ENCODE assay signal across 16 cellular contexts in genomic region chr10:69403519-69403918, GRCh38. TPM values are rescaled to one million over a fixed set of nuclear protein-coding genes. Genes with fewer than 3 reads are reported as not detected.
DNase-seq lines count a peak whose midpoint lies in the region; FAIRE-seq and TF ChIP-seq lines count a peak whose summit lies in the region.
"Had no signal": no experiment of that assay in that cellular context is flagged by ENCODE, and none has a peak within 500 bp of the region (broad histone marks: within the 10 kb centered on the region; RNA-seq: fewer than 3 reads in every experiment).

No MANE protein-coding gene starts in this region.

- H4K20me1 ChIP-seq in endothelial cell of umbilical vein (replicated peaks; ENCODE audit: control insufficient read depth, extremely low read depth, insufficient read depth, low read length) (no peaks in the 10 kb centered on the region), osteoblast (ENCODE audit: insufficient read depth, low read length) (peaks cover under 1% of the 10 kb centered on the region)

- TF ChIP-seq POLR2A in endothelial cell of umbilical vein (IDR thresholded peaks at IDR 0.05; ENCODE audit: low read depth, low read length) = no peak

- H3K9me1 ChIP-seq in endothelial cell of umbilical vein (replicated peaks; ENCODE audit: control insufficient read depth, extremely low read depth, insufficient read depth, low read length) = no peaks in the 10 kb centered on the region

- no peaks in the 10 kb centered on the region for H3K9me3 ChIP-seq in endothelial cell of umbilical vein (replicated peaks; ENCODE audit: control insufficient read depth, insufficient read depth, low read length)
- H3K9me3 ChIP-seq in osteoblast (ENCODE audit: low read depth, low read length) = no peaks in the 10 kb centered on the region
- H3K9me3 ChIP-seq: adrenal gland had no signal

- H3K79me2 ChIP-seq in endothelial cell of umbilical vein (ENCODE audit: control insufficient read depth, insufficient read depth, low read length) (no peaks in the 10 kb centered on the region), osteoblast (ENCODE audit: insufficient read depth, low read length) (peaks cover 9% of the 10 kb centered on the region)

- intact Hi-C loops in endothelial cell of umbilical vein (cut with micrococcal nuclease) = no loop called here

- H3K27ac ChIP-seq in endothelial cell of umbilical vein (ENCODE audit: insufficient read depth, low read depth, low read length) = no peak overlapping the region
- H3K27ac ChIP-seq in osteoblast (ENCODE audit: low read depth, low read length) = peak overlapping the region; percentile 60
- H3K27ac ChIP-seq: adrenal gland had no signal

- H3K36me3 ChIP-seq in endothelial cell of umbilical vein (ENCODE audit: control insufficient read depth in 2 of 2, extremely low read depth in 1 of 2, insufficient read depth in 2 of 2, low read length in 2 of 2) = peaks cover 6 to 13% of the 10 kb centered on the region in 2 experiments
- peaks cover 36% of the 10 kb centered on the region for H3K36me3 ChIP-seq in osteoblast (ENCODE audit: insufficient read depth, low read length)

- FAIRE-seq in endothelial cell of umbilical vein (lab: Jason Lieb, UNC) = peak; percentile 82
- FAIRE-seq: HepG2 had no signal

- dilution Hi-C loops in endothelial cell of umbilical vein (cut with MboI; ENCODE audit: extremely low pct_ligation_motif_present, low sequenced_read_pairs) = no loop called here

- H3K4me2 ChIP-seq in endothelial cell of umbilical vein (ENCODE audit: insufficient read depth, low read length) (no peak overlapping the region), osteoblast (ENCODE audit: insufficient read depth, low read length) (peak overlapping the region; percentile 31)

- H3K27me3 ChIP-seq in endothelial cell of umbilical vein (ENCODE audit: control insufficient read depth in 2 of 2, insufficient read depth in 2 of 2, low read length in 2 of 2) (no peaks in the 10 kb centered on the region), osteoblast (ENCODE audit: insufficient read depth, low read length) (no peaks in the 10 kb centered on the region)
- H3K27me3 ChIP-seq: adrenal gland had no signal

- no peak overlapping the region for H3K4me3 ChIP-seq in endothelial cell of umbilical vein (replicated peaks in 1 of 3; ENCODE audit: insufficient read depth in 1 of 3, low read depth in 1 of 3, low read length in 3 of 3)
- H3K4me3 ChIP-seq in osteoblast (ENCODE audit: insufficient read depth, low read length) = no peak overlapping the region
- H3K4me3 ChIP-seq: adrenal gland had no signal

- peaks cover 6% of the 10 kb centered on the region for H3K4me1 ChIP-seq in endothelial cell of umbilical vein (ENCODE audit: control insufficient read depth, extremely low read depth, insufficient read depth, low read length)
- H3K4me1 ChIP-seq in osteoblast (ENCODE audit: insufficient read depth, low read length) = peaks cover 39% of the 10 kb centered on the region

- CTCF ChIA-PET in endothelial cell of umbilical vein (lab: Charles Lee) = interaction anchor here (0.6 to 4.1 kb wide), 9 partner anchors 10 to 423 kb away, joined by 3 to 21 read pairs (median 3); partner anchors contain the start of gene HKDC1

- no peak for TF ChIP-seq CTCF in endothelial cell of umbilical vein (IDR thresholded peaks at IDR 0.05; ENCODE audit: extremely low read depth in 1 of 2, insufficient read depth in 1 of 2, low read depth in 1 of 2, low read length in 2 of 2)
- no peak for TF ChIP-seq CTCF in osteoblast (IDR thresholded peaks at IDR 0.05; ENCODE audit: extremely low read depth, low read depth, low read length)

- POLR2A ChIA-PET in endothelial cell of umbilical vein (lab: Charles Lee) = no interaction called here

- BruUV-seq in endothelial cell of umbilical vein (replicated peaks; lab: Mats Ljungman, UMichigan) = no TSS peak

- DNase-seq in CD1c-positive myeloid dendritic cell (ENCODE audit: extremely low spot score) (peak; percentile 66), NAMALWA (ENCODE audit: low spot score) (peak; percentile 17), endothelial cell of umbilical vein (ENCODE audit: low read depth, low spot score) (peak; percentile 66), osteoblast (ENCODE audit: insufficient read length, low spot score, missing footprints) (peak; percentile 98), NCI-H510A treated with DMSO at 0.1 percent for 48 hours (lab: John Stamatoyannopoulos, UW) (no peak), COLO668 (lab: John Stamatoyannopoulos, UW; ENCODE audit: unreplicated experiment) (no peak), KG1 (lab: John Stamatoyannopoulos, UW) (no peak), NOMO-1 treated with dmso at 0.1 percent for 144 hours (lab: John Stamatoyannopoulos, UW; ENCODE audit: unreplicated experiment) (no peak)
- DNase-seq: activated CD4-positive, alpha-beta T cell treated with anti-CD3 and anti-CD28 coated beads for 48 hours; adrenal gland; DND-41; H7; NK-92 treated with Interleukin-12 subunit alpha and Interleukin-12 subunit beta, amount 100 ng/mL, for 24 hours; SHP77 had no signal

- no peak overlapping the region for H3K9ac ChIP-seq in endothelial cell of umbilical vein (replicated peaks; ENCODE audit: extremely low read depth, insufficient read depth, low read length)

- no peak overlapping the region for H2AFZ ChIP-seq in endothelial cell of umbilical vein (ENCODE audit: low read depth, low read length)
- H2AFZ ChIP-seq in osteoblast (ENCODE audit: low read length) = no peak overlapping the region

TF ChIP-seq in endothelial cell of umbilical vein, 7 proteins besides CTCF, POLR2A, EP300 and RAD21:
- no peak for TF ChIP-seq POLR2AphosphoS5 (IDR thresholded peaks at IDR 0.05; ENCODE audit: insufficient read depth, low read depth, low read length)
- no peak for TF ChIP-seq MYC (IDR thresholded peaks at IDR 0.05; ENCODE audit: low read depth, low read length)
- TF ChIP-seq EZH2 (IDR thresholded peaks at IDR 0.05; ENCODE audit: borderline replicate concordance, low read depth, low read length, severe bottlenecking) = no peak

RNA-seq across cellular contexts. Expression of gene TACR2, which starts 13.2 kb away (rescaled TPM):
- total RNA-seq in endothelial cell of umbilical vein = not detected in 2 replicates
- polyA plus RNA-seq in endothelial cell of umbilical vein = 0.19 and 0.22 TPM in 2 replicates
- 0.14 and 0.20 TPM in 2 replicates for polyA plus RNA-seq in endothelial cell of umbilical vein (2011; cell fraction: cytosol; rRNA removed)
- polyA plus RNA-seq in endothelial cell of umbilical vein (2011; cell fraction: nucleus; rRNA removed) = 0.11 TPM in 1 of 2 replicates, not detected in the other
- 0.11 and 0.24 TPM in 2 replicates for polyA plus RNA-seq in endothelial cell of umbilical vein (2012)
- 0.21 TPM in 1 of 2 replicates, not detected in the other for polyA minus RNA-seq in endothelial cell of umbilical vein
- not detected for polyA minus RNA-seq in endothelial cell of umbilical vein (2011; cell fraction: cytosol; rRNA and poly(A)+ RNA removed)
- not detected in 2 replicates for polyA minus RNA-seq in endothelial cell of umbilical vein (2011; cell fraction: nucleus; rRNA and poly(A)+ RNA removed)
- total RNA-seq in osteoblast = 0.29 and 0.36 TPM in 2 replicates
- total RNA-seq: H7; HepG2; T-helper 2 cell treated with Interferon-gamma antibody and Interleukin-4, amounts not matched to agents 100 ng/mL and 5 ng/mL, for 36 hours had no signal

RNA-seq across cellular contexts. Expression of gene TSPAN15, which starts 47.7 kb away (rescaled TPM):
- total RNA-seq in endothelial cell of umbilical vein (78.4 and 100 TPM in 2 replicates), osteoblast (0.59 and 0.72 TPM in 2 replicates)
- 166 and 189 TPM in 2 replicates for polyA plus RNA-seq in endothelial cell of umbilical vein
- 105 and 118 TPM in 2 replicates for polyA plus RNA-seq in endothelial cell of umbilical vein (2011; cell fraction: cytosol; rRNA removed)
- polyA plus RNA-seq in endothelial cell of umbilical vein (2011; cell fraction: nucleus; rRNA removed) = 69.7 and 75.3 TPM in 2 replicates
- 50.5 and 94.9 TPM in 2 replicates for polyA plus RNA-seq in endothelial cell of umbilical vein (2012)
- 120 and 174 TPM in 2 replicates for polyA minus RNA-seq in endothelial cell of umbilical vein
- 10.7 TPM for polyA minus RNA-seq in endothelial cell of umbilical vein (2011; cell fraction: cytosol; rRNA and poly(A)+ RNA removed)
- polyA minus RNA-seq in endothelial cell of umbilical vein (2011; cell fraction: nucleus; rRNA and poly(A)+ RNA removed) = 50.8 and 57.3 TPM in 2 replicates

Comparison
In these comparisons a context has a peak if more than half of its experiments do, and no peak if none do; other contexts are left out.
1. DNase-seq: peak in CD1c-positive myeloid dendritic cell (single experiment), NAMALWA (single experiment), endothelial cell of umbilical vein (single experiment) and osteoblast (single experiment); none in NCI-H510A treated with DMSO at 0.1 percent for 48 hours (single experiment), COLO668 (single experiment), KG1 (single experiment) and NOMO-1 treated with dmso at 0.1 percent for 144 hours (single experiment).
2. RNA of gene TSPAN15, which starts 47.7 kb away (total RNA-seq): 78.4 to 100 TPM in endothelial cell of umbilical vein; 0.59 to 0.72 TPM in osteoblast; every median in the first group is over 10 times any median in the second.